Comparison of ENCODE assay signal across 9 cellular contexts in genomic region chr6:72739368-72739779, GRCh38.
DNase-seq lines count a peak whose midpoint lies in the region; ATAC-seq and FAIRE-seq lines count a peak whose summit lies in the region.
"Had no signal": no experiment of that assay in that cellular context is flagged by ENCODE, and none has a peak within 500 bp of the region (broad histone marks: within the 10 kb centered on the region; RNA-seq: fewer than 3 reads in every experiment).

No MANE protein-coding gene starts in this region.

- peak; percentile 92 for FAIRE-seq in GM18507 (lab: Jason Lieb, UNC)

- peaks cover 11% of the 10 kb centered on the region for H3K36me3 Mint-ChIP-seq in activated T-helper 2 cell treated with anti-CD3 and anti-CD28 coated beads, Interferon-gamma antibody, Interleukin-2, Interleukin-4, amounts not matched to agents 10 μg/mL and 5 μg/mL and 100 μg/mL, durations not matched to agents 14 hours and 24 hours and 36 hours (ENCODE audit: low read depth)
- peaks cover 2% of the 10 kb centered on the region for H3K36me3 Mint-ChIP-seq in activated CD4-positive, alpha-beta memory T cell treated with anti-CD3 and anti-CD28 coated beads for 36 hours

- peak overlapping the region; percentile 29 for H3K27ac Mint-ChIP-seq in activated T-helper 2 cell treated with anti-CD3 and anti-CD28 coated beads, Interferon-gamma antibody, Interleukin-2, Interleukin-4, amounts not matched to agents 10 μg/mL and 5 μg/mL and 100 μg/mL, durations not matched to agents 14 hours and 24 hours and 36 hours
- H3K27ac Mint-ChIP-seq in activated CD4-positive, alpha-beta memory T cell treated with anti-CD3 and anti-CD28 coated beads for 36 hours = no peak overlapping the region

- no peaks in the 10 kb centered on the region for H3K27me3 Mint-ChIP-seq in activated T-helper 2 cell treated with anti-CD3 and anti-CD28 coated beads, Interferon-gamma antibody, Interleukin-2, Interleukin-4, amounts not matched to agents 10 μg/mL and 5 μg/mL and 100 μg/mL, durations not matched to agents 14 hours and 24 hours and 36 hours (ENCODE audit: low read depth)
- H3K27me3 Mint-ChIP-seq in activated CD4-positive, alpha-beta memory T cell treated with anti-CD3 and anti-CD28 coated beads for 36 hours = no peaks in the 10 kb centered on the region

- DNase-seq in GM18507 (ENCODE audit: extremely low spot score, insufficient read length, low read depth) (no peak), NCI-H524 treated with DMSO at 0.1 percent for 48 hours (lab: John Stamatoyannopoulos, UW) (no peak), globus pallidus (ENCODE audit: low spot score) (no peak), middle frontal gyrus (ENCODE audit: extremely low spot score, low spot score) (no peak)
- DNase-seq in activated T-helper 2 cell treated with anti-CD3 and anti-CD28 coated beads, Interferon-gamma antibody, Interleukin-2, Interleukin-4, amounts not matched to agents 10 μg/mL and 5 μg/mL and 100 μg/mL, durations not matched to agents 14 hours and 24 hours and 36 hours (ENCODE audit: low spot score) = no peak
- DNase-seq in activated CD4-positive, alpha-beta memory T cell treated with anti-CD3 and anti-CD28 coated beads for 36 hours = no peak
- DNase-seq: dermis blood vessel endothelial cell had no signal

- intact Hi-C loops in activated T-helper 2 cell treated with anti-CD3 and anti-CD28 coated beads, Interferon-gamma antibody, Interleukin-2, Interleukin-4, amounts not matched to agents 10 μg/mL and 5 μg/mL and 100 μg/mL, durations not matched to agents 14 hours and 24 hours and 36 hours (cut with micrococcal nuclease) = loop anchor here (1.0 to 2.0 kb wide), 3 partner anchors 8 to 91 kb away; no protein-coding TSS in a partner anchor
- intact Hi-C loops in activated CD4-positive, alpha-beta memory T cell treated with anti-CD3 and anti-CD28 coated beads for 36 hours (cut with micrococcal nuclease) = loop anchor here (2.0 to 5.0 kb wide), 2 partner anchors 73 to 113 kb away; no protein-coding TSS in a partner anchor

- ATAC-seq in GM21447 (IDR thresholded peaks at IDR 0.05; ENCODE audit: unreplicated experiment) = peak; percentile 52
- peak; percentile 48 for ATAC-seq in HG03196 (IDR thresholded peaks at IDR 0.05; ENCODE audit: unreplicated experiment)

- H3K4me3 Mint-ChIP-seq in activated T-helper 2 cell treated with anti-CD3 and anti-CD28 coated beads, Interferon-gamma antibody, Interleukin-2, Interleukin-4, amounts not matched to agents 10 μg/mL and 5 μg/mL and 100 μg/mL, durations not matched to agents 14 hours and 24 hours and 36 hours (ENCODE audit: low read depth) = no peak overlapping the region
- H3K4me3 Mint-ChIP-seq in activated CD4-positive, alpha-beta memory T cell treated with anti-CD3 and anti-CD28 coated beads for 36 hours = no peak overlapping the region

- CTCF ChIA-PET in activated CD4-positive, alpha-beta memory T cell treated with anti-CD3 and anti-CD28 coated beads for 36 hours (lab: Charles Lee) = no interaction called here

- peaks cover 3% of the 10 kb centered on the region for H3K9me3 Mint-ChIP-seq in activated T-helper 2 cell treated with anti-CD3 and anti-CD28 coated beads, Interferon-gamma antibody, Interleukin-2, Interleukin-4, amounts not matched to agents 10 μg/mL and 5 μg/mL and 100 μg/mL, durations not matched to agents 14 hours and 24 hours and 36 hours
- no peaks in the 10 kb centered on the region for H3K9me3 Mint-ChIP-seq in activated CD4-positive, alpha-beta memory T cell treated with anti-CD3 and anti-CD28 coated beads for 36 hours

- H3K4me1 Mint-ChIP-seq in activated T-helper 2 cell treated with anti-CD3 and anti-CD28 coated beads, Interferon-gamma antibody, Interleukin-2, Interleukin-4, amounts not matched to agents 10 μg/mL and 5 μg/mL and 100 μg/mL, durations not matched to agents 14 hours and 24 hours and 36 hours (ENCODE audit: low read depth) = peaks cover 37% of the 10 kb centered on the region
- H3K4me1 Mint-ChIP-seq in activated CD4-positive, alpha-beta memory T cell treated with anti-CD3 and anti-CD28 coated beads for 36 hours (ENCODE audit: low read depth) = peaks cover 28% of the 10 kb centered on the region

- POLR2A ChIA-PET in activated CD4-positive, alpha-beta memory T cell treated with anti-CD3 and anti-CD28 coated beads for 36 hours (lab: Charles Lee) = no interaction called here
